ENCODE assay signal across 8 cellular contexts in genomic region chr1:42846257-42847110, GRCh38. TPM values are rescaled to one million over a fixed set of nuclear protein-coding genes. Genes with fewer than 3 reads are reported as not detected.
DNase-seq lines count a peak whose midpoint lies in the region; ATAC-seq, FAIRE-seq and TF ChIP-seq lines count a peak whose summit lies in the region.

Gene ZNF691, plus strand, starts transcription at chr1:42846613. Its CDS starts 3,046 bp downstream, at chr1:42849659.

- peak within 1 kb of the TSS; percentile 75 to 90 for H3K4me3 ChIP-seq in kidney (ENCODE audit: low read length in 2 of 2)

- no peaks in the 10 kb centered on the region for H3K9me3 ChIP-seq in kidney (ENCODE audit: control insufficient read depth in 1 of 2, low read length in 2 of 2)

- intact Hi-C loops in kidney (cut with DNase I): no loop called here

- ATAC-seq in GM19025 (IDR thresholded peaks at IDR 0.05; ENCODE audit: low read depth, unreplicated experiment) (peak; percentile 94), HG03342 (IDR thresholded peaks at IDR 0.05; ENCODE audit: unreplicated experiment) (peak; percentile 96)

- H3K9ac ChIP-seq in kidney (ENCODE audit: low read length in 2 of 2): peak within 1 kb of the TSS; percentile 81 to 84

- peak; percentile 41 for TF ChIP-seq CTCF in kidney (IDR thresholded peaks at IDR 0.05; ENCODE audit: borderline replicate concordance, extremely low read depth, insufficient read depth)

- peak within 1 kb of the TSS in 1 of 2 donors; percentile 58 for H3K27ac ChIP-seq in kidney (ENCODE audit: low read depth in 2 of 2, low read length in 2 of 2)

- peak; percentile 89 for FAIRE-seq in kidney (lab: Jason Lieb, UNC)

- H3K4me1 ChIP-seq in kidney (ENCODE audit: control insufficient read depth in 1 of 2, insufficient read depth in 1 of 2, low read depth in 1 of 2, low read length in 2 of 2): peaks cover 6 to 9% of the 10 kb centered on the region in 2 donors

- H3K36me3 ChIP-seq in kidney (ENCODE audit: control insufficient read depth in 1 of 2, insufficient read depth in 2 of 2, low read length in 2 of 2): peaks cover 9 to 12% of the 10 kb centered on the region in 2 donors

- DNase-seq in AML-193 (lab: John Stamatoyannopoulos, UW) (peak; percentile 94 to 98), NCI-H345 treated with DMSO at 0.1 percent for 48 hours (lab: John Stamatoyannopoulos, UW; ENCODE audit: unreplicated experiment) (peak; percentile 94), cerebellum (ENCODE audit: low spot score) (peak; percentile 98), kidney (peak; percentile 97)
- DNase-seq in activated CD4-positive, CD25-positive, alpha-beta regulatory T cell treated with anti-CD3 and anti-CD28 coated beads, Interleukin-2, amount 50 U/mL, for 72 hours: peak; percentile 79
- DNase-seq in stimulated activated CD4-positive, alpha-beta T cell treated with anti-CD3 and anti-CD28 coated beads, Interleukin-15, amount 100 ng/mL, for 24 hours: peak; percentile 93

RNA-seq across cellular contexts. Expression of gene ZNF691, which starts in this region (rescaled TPM):
- total RNA-seq in cerebellum: 9.5 TPM
- total RNA-seq in kidney: 11.7 TPM
- 17.3 TPM for polyA plus RNA-seq in kidney (ENCODE audit: insufficient read depth, low read depth, low replicate concordance)
